19 cellular contexts compared by ENCODE assay signal in the genomic region with DNA sequence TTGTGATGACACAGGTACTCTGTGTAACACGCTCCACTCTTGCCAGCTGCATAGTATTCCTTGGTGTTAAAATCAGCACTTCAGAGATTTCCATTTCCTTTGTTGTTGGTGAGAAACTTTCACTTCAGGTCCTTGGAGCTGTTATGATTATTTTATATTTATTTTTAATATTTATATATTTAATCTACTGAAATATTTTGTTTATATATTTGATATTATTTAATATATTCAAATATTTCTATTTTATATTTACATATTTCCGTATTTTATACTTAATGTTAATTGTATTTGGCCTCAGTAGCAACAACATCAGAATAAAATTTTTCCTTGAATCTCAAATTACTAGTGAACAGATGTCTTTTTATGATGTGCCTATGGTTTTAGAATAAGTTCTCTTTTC.
DNase-seq lines count a peak whose midpoint lies in the region; ATAC-seq, FAIRE-seq and TF ChIP-seq lines count a peak whose summit lies in the region.
"Had no signal": no experiment of that assay in that cellular context is flagged by ENCODE, and none has a peak within 500 bp of the region (broad histone marks: within the 10 kb centered on the region; RNA-seq: fewer than 3 reads in every experiment).

No MANE protein-coding gene starts in this region.

- no peak for TF ChIP-seq EP300 in H1 (IDR thresholded peaks at IDR 0.05; ENCODE audit: borderline replicate concordance in 1 of 2, low read depth in 2 of 2, low read length in 2 of 2)

- TF ChIP-seq CTCF in H1 (IDR thresholded peaks at IDR 0.05; ENCODE audit: control extremely low read depth in 1 of 3, insufficient read depth in 1 of 3, low read depth in 1 of 3, low read length in 3 of 3) (no peak), pancreas (IDR thresholded peaks at IDR 0.05) (no peak)

- H3K4ac ChIP-seq in H1 (replicated peaks; ENCODE audit: insufficient read length, low read depth, low read length) = no peak overlapping the region

- no peak overlapping the region for H3K23ac ChIP-seq in H1 (ENCODE audit: insufficient read length)

- CTCF ChIA-PET in H1 (lab: Charles Lee; ENCODE audit: partially characterized antibody) = no interaction called here

- H3K79me1 ChIP-seq in H1 (ENCODE audit: low read depth, low read length) = no peaks in the 10 kb centered on the region

- no peak overlapping the region for H2BK15ac ChIP-seq in H1 (ENCODE audit: low read length)

- no peak overlapping the region for H2BK5ac ChIP-seq in H1 (ENCODE audit: low read depth, low read length)

- H3K56ac ChIP-seq in H1 (replicated peaks; ENCODE audit: insufficient read length, low read depth, low read length) = no peak overlapping the region

- H4K5ac ChIP-seq in H1 (ENCODE audit: insufficient read length, low read depth, low read length) = no peak overlapping the region

- H3K4me3 ChIP-seq in H1 (ENCODE audit: extremely low read depth in 1 of 4, insufficient read depth in 2 of 4, low read depth in 3 of 4, low read length in 4 of 4) (no peak overlapping the region), pancreas (no peak overlapping the region)
- H3K4me3 ChIP-seq: A549, GM12878, HAP-1 had no signal

- no peak for DNase-seq in RCC 7860 (ENCODE audit: low spot score)
- DNase-seq in H1 (ENCODE audit: low read depth in 1 of 2, low spot score in 2 of 2) = no peak
- no peak for DNase-seq in pancreas
- no peak for DNase-seq in NCI-H187 (lab: John Stamatoyannopoulos, UW)
- no peak for DNase-seq in GF-D8 (lab: John Stamatoyannopoulos, UW)
- no peak for DNase-seq in DMS 273 (lab: John Stamatoyannopoulos, UW; ENCODE audit: unreplicated experiment)
- DNase-seq: AML-193; Caco-2; CD4-positive, alpha-beta T cell; DMS153; DMS79; GOT3; KBM-7 had no signal

- H4K91ac ChIP-seq in H1 (replicated peaks; ENCODE audit: insufficient read length, low read length) = no peak overlapping the region

- 97% methylated on average over 2 of the region's 2 CpGs; no CpG with 5 or more reads in 1 of the 2 experiments for WGBS in H1 (ENCODE audit: extremely low coverage in 1 of 2, insufficient coverage in 1 of 2, insufficient read length in 1 of 2, insufficient replicate concordance in 2 of 2, low coverage in 1 of 2, low lambda C conversion rate in 2 of 2, missing lambda C conversion rate in 1 of 2), 2 experiments
- 91 to 94% methylated on average over 2 of the region's 2 CpGs for WGBS in pancreas, 2 donors

- no peak for TF ChIP-seq POLR2A in H1 (IDR thresholded peaks at IDR 0.05; ENCODE audit: control extremely low read depth in 1 of 2, low read depth in 2 of 2, low read length in 2 of 2)

- H3K4me1 ChIP-seq in H1 (replicated peaks in 1 of 4; ENCODE audit: control insufficient read depth in 3 of 4, insufficient read depth in 4 of 4, low read length in 3 of 4) = no peaks in the 10 kb centered on the region; a peak in 1 of 7 replicates
- H3K4me1 ChIP-seq in pancreas = no peaks in the 10 kb centered on the region
- H3K4me1 ChIP-seq: A549, Caco-2, HAP-1 had no signal

- H3K27me3 ChIP-seq in H1 (replicated peaks in 1 of 4; ENCODE audit: control insufficient read depth in 3 of 4, extremely low read depth in 1 of 4, insufficient read depth in 3 of 4, low read length in 3 of 4) (no peaks in the 10 kb centered on the region), pancreas (peaks cover 0 to 6% (median 0%) of the 10 kb centered on the region in 4 donors)

- intact Hi-C loops in pancreas (cut with DNase I) = no loop called here

- H2BK12ac ChIP-seq in H1 (ENCODE audit: low read depth, low read length) = peak overlapping the region; percentile 50; the same call in 1 of the 2 replicates

- H3K36me3 ChIP-seq in H1 (ENCODE audit: control insufficient read depth in 2 of 4, insufficient read depth in 4 of 4, low read length in 3 of 4) (no peaks in the 10 kb centered on the region; a peak in 1 of 8 replicates), pancreas (no peaks in the 10 kb centered on the region)
- H3K36me3 ChIP-seq: HAP-1 had no signal

- H2BK20ac ChIP-seq in H1 (ENCODE audit: low read length) = no peak overlapping the region

- POLR2A ChIA-PET in H1 (lab: Charles Lee; ENCODE audit: partially characterized antibody) = no interaction called here

- H2AK5ac ChIP-seq in H1 (ENCODE audit: low read depth, low read length) = no peak overlapping the region

- H3K9me3 ChIP-seq in H1 (ENCODE audit: insufficient read depth in 2 of 2, low read depth in 1 of 2, low read length in 1 of 2) (no peaks in the 10 kb centered on the region), pancreas (no peaks in the 10 kb centered on the region)
- H3K9me3 ChIP-seq: A549, Caco-2, HAP-1 had no signal

- H3K18ac ChIP-seq in H1 (ENCODE audit: extremely low read depth, low read length) = no peak overlapping the region

- no peak overlapping the region for H4K8ac ChIP-seq in H1 (ENCODE audit: extremely low read depth, insufficient read depth, low read length)

- ATAC-seq in pancreas = no peak
- ATAC-seq: A549, GM12878 had no signal

- FAIRE-seq in RCC 7860 (lab: Jason Lieb, UNC) (peak; percentile 49), H1 (lab: Jason Lieb, UNC) (no peak), pancreas (lab: Jason Lieb, UNC) (peak; percentile 94)
- FAIRE-seq: A549, D721Med, GM12878, HTR-8/SVneo had no signal

- no peak overlapping the region for H2AFZ ChIP-seq in H1 (ENCODE audit: low read length)

- no peak overlapping the region for H3K9ac ChIP-seq in H1 (replicated peaks in 1 of 4; ENCODE audit: extremely low read depth in 1 of 4, low read depth in 3 of 4, low read length in 3 of 4)

- no peaks in the 10 kb centered on the region for H4K20me1 ChIP-seq in H1 (replicated peaks in 1 of 2; ENCODE audit: control insufficient read depth in 1 of 2, insufficient read depth in 2 of 2, low read length in 2 of 2)

- no peak overlapping the region for H3K4me2 ChIP-seq in H1 (ENCODE audit: insufficient read depth in 1 of 2, low read depth in 2 of 2, low read length in 2 of 2)
- H3K4me2 ChIP-seq: A549 had no signal

- H3K27ac ChIP-seq in H1 (ENCODE audit: low read depth, low read length) (no peak overlapping the region), pancreas (no peak overlapping the region)
- H3K27ac ChIP-seq: A549, C4-2B had no signal

- no peaks in the 10 kb centered on the region for H3K79me2 ChIP-seq in H1 (ENCODE audit: control insufficient read depth in 1 of 2, insufficient read depth in 2 of 2, low read length in 2 of 2)

- no peak overlapping the region for H3K14ac ChIP-seq in H1 (ENCODE audit: insufficient read length)

- H3K23me2 ChIP-seq in H1 (ENCODE audit: low read depth, low read length) = no peaks in the 10 kb centered on the region

- no peak overlapping the region for H2BK120ac ChIP-seq in H1 (replicated peaks; ENCODE audit: low read depth, low read length)

- no peak for TF ChIP-seq RAD21 in H1 (IDR thresholded peaks at IDR 0.05 in 1 of 2, conservative IDR thresholded peaks at IDR 0.05 in 1 of 2; ENCODE audit: low read depth in 2 of 2, low read length in 2 of 2)

TF ChIP-seq in H1, 55 proteins besides CTCF, POLR2A, EP300 and RAD21:
- no peak for TF ChIP-seq KDM1A (IDR thresholded peaks at IDR 0.05; ENCODE audit: borderline replicate concordance, low read length)
- no peak for TF ChIP-seq YY1 (IDR thresholded peaks at IDR 0.05; ENCODE audit: low read depth, low read length)
- no peak for TF ChIP-seq EZH2 (IDR thresholded peaks at IDR 0.05; ENCODE audit: low read depth, low read length, severe bottlenecking)
- no peak for TF ChIP-seq SUZ12 (IDR thresholded peaks at IDR 0.05; ENCODE audit: low read length)
- no peak for TF ChIP-seq SRF (IDR thresholded peaks at IDR 0.05; ENCODE audit: low read depth, low read length)
- TF ChIP-seq HDAC2 (IDR thresholded peaks at IDR 0.05; ENCODE audit: borderline replicate concordance in 1 of 2, low read depth in 2 of 2, low read length in 2 of 2) = no peak
- TF ChIP-seq RNF2 (IDR thresholded peaks at IDR 0.05; ENCODE audit: borderline replicate concordance, low read depth, low read length, missing control alignments, poor library complexity, severe bottlenecking) = no peak
- TF ChIP-seq HDAC6 (IDR thresholded peaks at IDR 0.05; ENCODE audit: low read depth, low read length) = no peak
- no peak for TF ChIP-seq E2F6 (IDR thresholded peaks at IDR 0.05)
- no peak for TF ChIP-seq GABPA (IDR thresholded peaks at IDR 0.05; ENCODE audit: borderline replicate concordance, insufficient read depth, low read length)
- no peak for TF ChIP-seq TAF1 (IDR thresholded peaks at IDR 0.05; ENCODE audit: low read depth, low read length)
- no peak for TF ChIP-seq NRF1 (IDR thresholded peaks at IDR 0.05; ENCODE audit: low read depth, low read length)
- TF ChIP-seq SIN3A (conservative IDR thresholded peaks at IDR 0.05 in 1 of 2, IDR thresholded peaks at IDR 0.05 in 1 of 2; ENCODE audit: low read depth in 1 of 2, low read length in 2 of 2) = no peak
- no peak for TF ChIP-seq POLR2AphosphoS5 (IDR thresholded peaks at IDR 0.05; ENCODE audit: low read depth, low read length)
- TF ChIP-seq TCF12 (IDR thresholded peaks at IDR 0.05; ENCODE audit: low read depth, low read length) = no peak
